Comparison of ENCODE assay signal across 12 cellular contexts in genomic region chr18:45589559-45590041, GRCh38. TPM values are rescaled to one million over a fixed set of nuclear protein-coding genes. Genes with fewer than 3 reads are reported as not detected.
DNase-seq lines count a peak whose midpoint lies in the region; ATAC-seq and TF ChIP-seq lines count a peak whose summit lies in the region.
"Had no signal": no experiment of that assay in that cellular context is flagged by ENCODE, and none has a peak within 500 bp of the region (broad histone marks: within the 10 kb centered on the region; RNA-seq: fewer than 3 reads in every experiment).

No MANE protein-coding gene starts in this region.

- H3K4me1 ChIP-seq in hepatocyte (ENCODE audit: insufficient read depth) (peaks cover 27% of the 10 kb centered on the region), subcutaneous abdominal adipose tissue (ENCODE audit: control insufficient read depth in 5 of 5, insufficient read depth in 5 of 5, low read length in 5 of 5) (peaks cover 0 to 29% (median 26%) of the 10 kb centered on the region in 5 donors)

- no peak for TF ChIP-seq CTCF in hepatocyte (IDR thresholded peaks at IDR 0.05; ENCODE audit: poor library complexity)

- no peaks in the 10 kb centered on the region for H3K36me3 ChIP-seq in hepatocyte (replicated peaks; ENCODE audit: insufficient read depth, low read depth)
- no peaks in the 10 kb centered on the region for H3K36me3 ChIP-seq in subcutaneous abdominal adipose tissue (ENCODE audit: control insufficient read depth in 5 of 5, insufficient read depth in 5 of 5, low read length in 5 of 5)

- no peaks in the 10 kb centered on the region for H3K79me2 ChIP-seq in hepatocyte

- peak overlapping the region; percentile 62 for H3K4me2 ChIP-seq in hepatocyte

- H3K9me3 Mint-ChIP-seq in activated CD4-positive, alpha-beta T cell treated with anti-CD3 and anti-CD28 coated beads for 36 hours (ENCODE audit: low read depth): no peaks in the 10 kb centered on the region

- H4K20me1 ChIP-seq in hepatocyte (ENCODE audit: insufficient read depth, poor library complexity, severe bottlenecking): no peaks in the 10 kb centered on the region

- no peaks in the 10 kb centered on the region for H3K9me2 ChIP-seq in hepatocyte (replicated peaks; ENCODE audit: insufficient read depth)

- H3K4me3 ChIP-seq in hepatocyte (no peak overlapping the region), subcutaneous abdominal adipose tissue (ENCODE audit: low read depth in 1 of 5, low read length in 5 of 5) (peak overlapping the region in 1 of 5 donors; percentile 22)

- POLR2A ChIA-PET in activated CD4-positive, alpha-beta T cell treated with anti-CD3 and anti-CD28 coated beads for 36 hours (lab: Charles Lee): no interaction called here

- H2AFZ ChIP-seq in hepatocyte: no peak overlapping the region

- H3K4me1 Mint-ChIP-seq in activated CD4-positive, alpha-beta T cell treated with anti-CD3 and anti-CD28 coated beads for 36 hours: no peaks in the 10 kb centered on the region

- H3K36me3 Mint-ChIP-seq in activated CD4-positive, alpha-beta T cell treated with anti-CD3 and anti-CD28 coated beads for 36 hours (ENCODE audit: low read depth): no peaks in the 10 kb centered on the region

- no peak overlapping the region for H3K9ac ChIP-seq in subcutaneous abdominal adipose tissue (ENCODE audit: low read length in 5 of 5)

- no peaks in the 10 kb centered on the region for H3K27me3 Mint-ChIP-seq in activated CD4-positive, alpha-beta T cell treated with anti-CD3 and anti-CD28 coated beads for 36 hours

- intact Hi-C loops in activated CD4-positive, alpha-beta T cell treated with anti-CD3 and anti-CD28 coated beads for 36 hours (cut with DNase I, micrococcal nuclease): no loop called here

- no peaks in the 10 kb centered on the region for H3K9me3 ChIP-seq in hepatocyte (ENCODE audit: low read depth)
- H3K9me3 ChIP-seq in subcutaneous abdominal adipose tissue (ENCODE audit: control insufficient read depth in 5 of 5, low read length in 5 of 5): no peaks in the 10 kb centered on the region

- H3K27ac ChIP-seq in hepatocyte (peak overlapping the region; percentile 94), subcutaneous abdominal adipose tissue (ENCODE audit: low read depth, low read length) (peak overlapping the region; percentile 29)

- no peaks in the 10 kb centered on the region for H3K27me3 ChIP-seq in hepatocyte
- no peaks in the 10 kb centered on the region for H3K27me3 ChIP-seq in subcutaneous abdominal adipose tissue (ENCODE audit: control insufficient read depth in 5 of 5, insufficient read depth in 4 of 5, low read length in 5 of 5)

- DNase-seq in HCEC 1CT (peak; percentile 78), amniotic stem cell (lab: John Stamatoyannopoulos, UW) (peak; percentile 46), hepatocyte (ENCODE audit: low spot score) (no peak), GM19240 (ENCODE audit: insufficient read length, low spot score) (no peak), NOMO-1 (lab: John Stamatoyannopoulos, UW; ENCODE audit: unreplicated experiment in 2 of 2) (no peak)
- no peak for DNase-seq in activated CD4-positive, alpha-beta T cell treated with anti-CD3 and anti-CD28 coated beads for 36 hours
- DNase-seq: NCI-H526 had no signal

- ATAC-seq in HG02678 (IDR thresholded peaks at IDR 0.05; ENCODE audit: unreplicated experiment): no peak
- ATAC-seq in activated CD4-positive, alpha-beta T cell treated with anti-CD3 and anti-CD28 coated beads for 36 hours: no peak

- no peak overlapping the region for H3K27ac Mint-ChIP-seq in activated CD4-positive, alpha-beta T cell treated with anti-CD3 and anti-CD28 coated beads for 36 hours

- CTCF ChIA-PET in activated CD4-positive, alpha-beta T cell treated with anti-CD3 and anti-CD28 coated beads for 36 hours (lab: Charles Lee): interaction anchor here (0.9 kb wide), 1 partner anchor 44 kb away, joined by 4 read pairs; no protein-coding TSS in a partner anchor

- 33% methylated on average over 8 of the region's 8 CpGs for WGBS in hepatocyte (ENCODE audit: low lambda C conversion rate, missing lambda C conversion rate)

- H3K4me3 Mint-ChIP-seq in activated CD4-positive, alpha-beta T cell treated with anti-CD3 and anti-CD28 coated beads for 36 hours: no peak overlapping the region

RNA-seq across cellular contexts. Expression of gene SLC14A2, which starts 25.7 kb away (rescaled TPM):
- total RNA-seq in hepatocyte: 2.5 and 4.0 TPM in 2 replicates
- 1.3 and 2.2 TPM in 2 replicates for polyA plus RNA-seq in hepatocyte
- under 1 TPM; 0.09 to 0.11 TPM for total RNA-seq in activated CD4-positive, alpha-beta T cell treated with anti-CD3 and anti-CD28 coated beads for 36 hours
- total RNA-seq: HT-29, skeletal muscle tissue, temporal lobe had no signal

Comparison
In these comparisons a context has a peak if more than half of its experiments do, and no peak if none do; other contexts are left out.
1. DNase-seq: peak in HCEC 1CT (single experiment) and amniotic stem cell (single experiment); none in hepatocyte (single experiment), GM19240 (single experiment), NOMO-1 (0 of 2) and activated CD4-positive, alpha-beta T cell treated with anti-CD3 and anti-CD28 coated beads for 36 hours (single experiment).